In the genomic region with DNA sequence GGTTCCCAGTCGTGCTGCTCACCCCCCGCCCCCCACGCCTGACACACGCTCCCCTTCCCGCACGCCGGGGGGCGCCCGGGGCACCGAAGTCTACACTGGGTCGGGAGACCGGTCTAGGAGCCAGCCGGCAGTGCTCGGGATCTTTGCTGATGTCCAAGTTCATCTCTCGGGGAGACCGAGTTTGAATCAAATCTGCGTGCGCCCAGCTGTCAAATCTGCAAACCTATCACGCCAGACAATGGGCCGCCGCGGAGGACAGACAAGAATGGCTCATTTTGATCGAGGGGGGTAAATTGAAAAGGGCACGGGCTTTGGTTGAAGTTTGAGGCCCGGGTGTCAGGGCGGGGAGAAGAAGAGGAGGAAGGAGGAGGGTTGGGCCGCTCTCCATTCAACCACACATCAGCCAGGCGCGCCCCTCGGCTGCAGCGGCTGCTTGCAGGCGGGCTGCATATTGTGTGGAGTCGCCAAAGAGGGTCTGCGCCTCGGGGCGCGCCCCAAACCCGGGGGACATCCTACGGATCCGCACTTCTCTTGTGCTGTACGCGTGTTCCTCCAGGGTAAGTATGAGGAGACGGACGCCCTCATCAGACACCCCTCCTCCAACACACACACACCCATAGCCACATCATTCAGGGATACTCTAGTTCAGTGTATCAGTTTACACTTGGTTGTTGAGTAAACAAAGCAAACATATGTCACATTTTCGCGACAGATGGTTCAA, we compare ENCODE assay signal across 10 cellular contexts. TPM values are rescaled to one million over a fixed set of nuclear protein-coding genes. Genes with fewer than 3 reads are reported as not detected.
DNase-seq lines count a peak whose midpoint lies in the region; ATAC-seq, FAIRE-seq and TF ChIP-seq lines count a peak whose summit lies in the region.
"Had no signal": no experiment of that assay in that cellular context is flagged by ENCODE, and none has a peak within 500 bp of the region (broad histone marks: within the 10 kb centered on the region; RNA-seq: fewer than 3 reads in every experiment).

No MANE protein-coding gene starts in this region.

- POLR2A ChIA-PET in CD8-positive, alpha-beta T cell (lab: Charles Lee): no interaction called here

- no peaks in the 10 kb centered on the region for H3K9me3 ChIP-seq in left ventricle myocardium inferior (replicated peaks)
- H3K9me3 ChIP-seq in CD8-positive, alpha-beta T cell (ENCODE audit: low read length): no peaks in the 10 kb centered on the region

- no peak overlapping the region for H3K27ac Mint-ChIP-seq in CD8-positive, alpha-beta T cell

- TF ChIP-seq CTCF in left ventricle myocardium inferior (IDR thresholded peaks at IDR 0.05; ENCODE audit: borderline replicate concordance) (no peak), D721Med (IDR thresholded peaks at IDR 0.05; ENCODE audit: insufficient read depth, missing control alignments) (no peak)
- no peak for TF ChIP-seq CTCF in CD8-positive, alpha-beta T cell (IDR thresholded peaks at IDR 0.05)

- no peaks in the 10 kb centered on the region for H3K36me3 Mint-ChIP-seq in CD8-positive, alpha-beta T cell

- H3K27me3 Mint-ChIP-seq in CD8-positive, alpha-beta T cell (ENCODE audit: low read depth): peaks cover 47% of the 10 kb centered on the region

- H3K27ac ChIP-seq in left ventricle myocardium inferior (replicated peaks): peak overlapping the region; percentile 27
- H3K27ac ChIP-seq in CD8-positive, alpha-beta T cell (ENCODE audit: low read depth, low read length): no peak overlapping the region

- no peak for ATAC-seq in CD8-positive, alpha-beta T cell
- ATAC-seq: HCT116 had no signal

- H3K4me1 Mint-ChIP-seq in CD8-positive, alpha-beta T cell (ENCODE audit: low read depth): peaks cover 4% of the 10 kb centered on the region

- H3K4me1 ChIP-seq in left ventricle myocardium inferior: peaks cover 40% of the 10 kb centered on the region
- no peaks in the 10 kb centered on the region for H3K4me1 ChIP-seq in CD8-positive, alpha-beta T cell (ENCODE audit: insufficient read depth, low read length)

- peak; percentile 64 for DNase-seq in GM03348 (ENCODE audit: low spot score)
- peak; percentile 96 for DNase-seq in NCI-H82 (lab: John Stamatoyannopoulos, UW)
- peak; percentile 19 for DNase-seq in left ventricle myocardium inferior
- DNase-seq in skeletal muscle cell (ENCODE audit: low read depth): no peak
- DNase-seq in D721Med (ENCODE audit: insufficient read length, low spot score): no peak
- no peak for DNase-seq in activated gamma-delta T cell treated with Interleukin-2 at 50 U/mL for 16 hours
- DNase-seq in CD8-positive, alpha-beta T cell: no peak
- DNase-seq in HPDE6-E6E7 (ENCODE audit: extremely low spot score): no peak

- no peaks in the 10 kb centered on the region for H3K36me3 ChIP-seq in left ventricle myocardium inferior
- no peaks in the 10 kb centered on the region for H3K36me3 ChIP-seq in CD8-positive, alpha-beta T cell (ENCODE audit: insufficient read depth, low read length)

- CTCF ChIA-PET in CD8-positive, alpha-beta T cell (lab: Charles Lee): no interaction called here

- no peak for FAIRE-seq in D721Med (lab: Jason Lieb, UNC)

- no peaks in the 10 kb centered on the region for H3K9me3 Mint-ChIP-seq in CD8-positive, alpha-beta T cell

- intact Hi-C loops in left ventricle myocardium inferior (cut with micrococcal nuclease): no loop called here
- intact Hi-C loops in CD8-positive, alpha-beta T cell (cut with DNase I, micrococcal nuclease): no loop called here

- peaks cover 86% of the 10 kb centered on the region for H3K27me3 ChIP-seq in left ventricle myocardium inferior (ENCODE audit: low read depth)
- H3K27me3 ChIP-seq in CD8-positive, alpha-beta T cell (ENCODE audit: insufficient read depth, low read length): peaks cover 4% of the 10 kb centered on the region

- peak overlapping the region; percentile 69 for H3K4me3 ChIP-seq in left ventricle myocardium inferior
- peak overlapping the region; percentile 62 for H3K4me3 ChIP-seq in skeletal muscle cell (ENCODE audit: low read depth, low read length)
- no peak overlapping the region for H3K4me3 ChIP-seq in CD8-positive, alpha-beta T cell (ENCODE audit: low read depth, low read length)

- H3K4me3 Mint-ChIP-seq in CD8-positive, alpha-beta T cell: no peak overlapping the region

RNA-seq across cellular contexts. Expression of gene GFRA1, which starts 1.3 kb away (rescaled TPM):
- 5.1 TPM for total RNA-seq in left ventricle myocardium inferior
- not detected for total RNA-seq in CD8-positive, alpha-beta T cell

RNA-seq across cellular contexts. Expression of gene CCDC172, which starts 49.9 kb away (rescaled TPM):
- total RNA-seq in left ventricle myocardium inferior: not detected
- not detected for total RNA-seq in CD8-positive, alpha-beta T cell
- total RNA-seq: left colon had no signal

Comparison
In these comparisons a context has a peak if more than half of its experiments do, and no peak if none do; other contexts are left out.
1. DNase-seq: peak in GM03348 (single experiment), NCI-H82 (single experiment) and left ventricle myocardium inferior (single experiment); none in skeletal muscle cell (single experiment), D721Med (single experiment), activated gamma-delta T cell treated with Interleukin-2 at 50 U/mL for 16 hours (single experiment), CD8-positive, alpha-beta T cell (0 of 7) and HPDE6-E6E7 (single experiment).